9 cellular contexts compared by ENCODE assay signal in genomic region chr7:129948338-129948737, GRCh38. TPM values are rescaled to one million over a fixed set of nuclear protein-coding genes. Genes with fewer than 3 reads are reported as not detected.
DNase-seq lines count a peak whose midpoint lies in the region; TF ChIP-seq lines count a peak whose summit lies in the region.
"Had no signal": no experiment of that assay in that cellular context is flagged by ENCODE, and none has a peak within 500 bp of the region (broad histone marks: within the 10 kb centered on the region; RNA-seq: fewer than 3 reads in every experiment).

No MANE protein-coding gene starts in this region.

- H3K27me3 ChIP-seq in iPS-18a (ENCODE audit: control insufficient read depth, insufficient read depth, low read length) (no peaks in the 10 kb centered on the region), skeletal muscle tissue (ENCODE audit: control insufficient read depth in 3 of 3, insufficient read depth in 3 of 3, low read length in 3 of 3) (no peaks in the 10 kb centered on the region), Caco-2 (replicated peaks; ENCODE audit: control insufficient read depth, insufficient read depth, low read length) (no peaks in the 10 kb centered on the region)

- H3K27me3 Mint-ChIP-seq in activated T-helper 2 cell treated with anti-CD3 and anti-CD28 coated beads, Interferon-gamma antibody, Interleukin-2, Interleukin-4, amounts not matched to agents 10 μg/mL and 5 μg/mL and 100 μg/mL, durations not matched to agents 14 hours and 24 hours and 36 hours (ENCODE audit: low read depth), result no peaks in the 10 kb centered on the region
- no peaks in the 10 kb centered on the region for H3K27me3 Mint-ChIP-seq in T-helper 2 cell treated with Interferon-gamma antibody and Interleukin-4, amounts not matched to agents 5 μg/mL and 100 μg/mL, for 36 hours (ENCODE audit: low read depth)
- H3K27me3 Mint-ChIP-seq in Caco-2 (ENCODE audit: insufficient read depth, unreplicated experiment), result no peaks in the 10 kb centered on the region
- H3K27me3 Mint-ChIP-seq: naive B cell had no signal

- peak overlapping the region; percentile 67; the same call in 1 of the 2 replicates for H3K4me3 ChIP-seq in GM12865 (ENCODE audit: low read depth, low read length)
- peak overlapping the region; percentile 94 for H3K4me3 ChIP-seq in iPS-18a (ENCODE audit: low read length)
- H3K4me3 ChIP-seq in skeletal muscle tissue (ENCODE audit: low read length in 3 of 3), result peak overlapping the region in 2 of 3 donors; percentile 17 to 33
- no peak overlapping the region for H3K4me3 ChIP-seq in Caco-2 (ENCODE audit: low read depth, low read length)

- CTCF ChIA-PET in Caco-2 (lab: Charles Lee), result interaction anchor here (0.7 to 1.7 kb wide), 7 partner anchors 11 to 580 kb away, joined by 3 to 10 read pairs (median 4); no protein-coding TSS in a partner anchor

- BruUV-seq in Caco-2 (replicated peaks; lab: Mats Ljungman, UMichigan), result no TSS peak

- peaks cover 30% of the 10 kb centered on the region for H3K4me1 ChIP-seq in iPS-18a (ENCODE audit: control insufficient read depth, low read depth, low read length)
- peaks cover 27 to 32% (median 32%) of the 10 kb centered on the region in 3 donors for H3K4me1 ChIP-seq in skeletal muscle tissue (ENCODE audit: control insufficient read depth in 3 of 3, insufficient read depth in 3 of 3, low read length in 3 of 3)
- peaks cover 27% of the 10 kb centered on the region for H3K4me1 ChIP-seq in Caco-2

- H3K36me3 Mint-ChIP-seq in activated T-helper 2 cell treated with anti-CD3 and anti-CD28 coated beads, Interferon-gamma antibody, Interleukin-2, Interleukin-4, amounts not matched to agents 10 μg/mL and 5 μg/mL and 100 μg/mL, durations not matched to agents 14 hours and 24 hours and 36 hours (ENCODE audit: low read depth), result peaks cover 12% of the 10 kb centered on the region
- H3K36me3 Mint-ChIP-seq in T-helper 2 cell treated with Interferon-gamma antibody and Interleukin-4, amounts not matched to agents 5 μg/mL and 100 μg/mL, for 36 hours (ENCODE audit: low read depth), result peaks cover 4% of the 10 kb centered on the region
- H3K36me3 Mint-ChIP-seq in Caco-2 (ENCODE audit: insufficient read depth, unreplicated experiment), result peaks cover 14% of the 10 kb centered on the region

- intact Hi-C loops in activated T-helper 2 cell treated with anti-CD3 and anti-CD28 coated beads, Interferon-gamma antibody, Interleukin-2, Interleukin-4, amounts not matched to agents 10 μg/mL and 5 μg/mL and 100 μg/mL, durations not matched to agents 14 hours and 24 hours and 36 hours (cut with micrococcal nuclease), result no loop called here
- intact Hi-C loops in Caco-2 (cut with micrococcal nuclease; ENCODE audit: unreplicated experiment), result no loop called here

- no peaks in the 10 kb centered on the region for H3K9me3 Mint-ChIP-seq in activated T-helper 2 cell treated with anti-CD3 and anti-CD28 coated beads, Interferon-gamma antibody, Interleukin-2, Interleukin-4, amounts not matched to agents 10 μg/mL and 5 μg/mL and 100 μg/mL, durations not matched to agents 14 hours and 24 hours and 36 hours
- no peaks in the 10 kb centered on the region for H3K9me3 Mint-ChIP-seq in T-helper 2 cell treated with Interferon-gamma antibody and Interleukin-4, amounts not matched to agents 5 μg/mL and 100 μg/mL, for 36 hours
- H3K9me3 Mint-ChIP-seq in Caco-2 (ENCODE audit: unreplicated experiment), result no peaks in the 10 kb centered on the region

- peaks cover 3% of the 10 kb centered on the region for H3K36me3 ChIP-seq in iPS-18a (ENCODE audit: control insufficient read depth, low read depth, low read length)
- peaks cover 0 to 2% (median 0%) of the 10 kb centered on the region in 3 donors for H3K36me3 ChIP-seq in skeletal muscle tissue (ENCODE audit: control insufficient read depth in 3 of 3, insufficient read depth in 3 of 3, low read length in 3 of 3)
- H3K36me3 ChIP-seq in Caco-2 (ENCODE audit: control insufficient read depth, insufficient read depth, low read length), result no peaks in the 10 kb centered on the region

- no peak overlapping the region for H3K27ac ChIP-seq in iPS-18a (ENCODE audit: low read length)
- H3K27ac ChIP-seq in skeletal muscle tissue (ENCODE audit: low read depth, low read length), result peak overlapping the region; percentile 97

- peak overlapping the region; percentile 21 for H3K4me3 Mint-ChIP-seq in activated T-helper 2 cell treated with anti-CD3 and anti-CD28 coated beads, Interferon-gamma antibody, Interleukin-2, Interleukin-4, amounts not matched to agents 10 μg/mL and 5 μg/mL and 100 μg/mL, durations not matched to agents 14 hours and 24 hours and 36 hours (ENCODE audit: low read depth)
- H3K4me3 Mint-ChIP-seq in T-helper 2 cell treated with Interferon-gamma antibody and Interleukin-4, amounts not matched to agents 5 μg/mL and 100 μg/mL, for 36 hours, result no peak overlapping the region
- no peak overlapping the region for H3K4me3 Mint-ChIP-seq in Caco-2 (ENCODE audit: unreplicated experiment)

- POLR2A ChIA-PET in Caco-2 (lab: Charles Lee), result interaction anchor here (0.6 to 1.6 kb wide), 3 partner anchors 11 to 124 kb away, joined by 4 to 20 read pairs (median 5); no protein-coding TSS in a partner anchor

- H3K9ac ChIP-seq in iPS-18a (ENCODE audit: low read length), result no peak overlapping the region
- H3K9ac ChIP-seq in skeletal muscle tissue (ENCODE audit: low read depth in 1 of 3, low read length in 3 of 3), result peak overlapping the region in 1 of 3 donors; percentile 97

- no peak for TF ChIP-seq CTCF in GM12865 (IDR thresholded peaks at IDR 0.05; ENCODE audit: insufficient read depth, low read depth, low read length, missing control alignments)
- TF ChIP-seq CTCF in Caco-2 (IDR thresholded peaks at IDR 0.05; ENCODE audit: insufficient read depth in 1 of 2, low read depth in 1 of 2, low read length in 1 of 2, severe bottlenecking in 1 of 2, unreplicated experiment in 1 of 2), result no peak

- no peaks in the 10 kb centered on the region for H3K9me3 ChIP-seq in iPS-18a (ENCODE audit: control insufficient read depth, low read depth, low read length)
- H3K9me3 ChIP-seq in skeletal muscle tissue (ENCODE audit: control insufficient read depth in 3 of 3, low read length in 3 of 3), result no peaks in the 10 kb centered on the region
- no peaks in the 10 kb centered on the region for H3K9me3 ChIP-seq in Caco-2

- peaks cover 12% of the 10 kb centered on the region for H3K4me1 Mint-ChIP-seq in activated T-helper 2 cell treated with anti-CD3 and anti-CD28 coated beads, Interferon-gamma antibody, Interleukin-2, Interleukin-4, amounts not matched to agents 10 μg/mL and 5 μg/mL and 100 μg/mL, durations not matched to agents 14 hours and 24 hours and 36 hours (ENCODE audit: low read depth)
- H3K4me1 Mint-ChIP-seq in T-helper 2 cell treated with Interferon-gamma antibody and Interleukin-4, amounts not matched to agents 5 μg/mL and 100 μg/mL, for 36 hours (ENCODE audit: low read depth), result peaks cover 15% of the 10 kb centered on the region
- no peaks in the 10 kb centered on the region for H3K4me1 Mint-ChIP-seq in Caco-2 (ENCODE audit: low read depth, unreplicated experiment)

- H3K27ac Mint-ChIP-seq in activated T-helper 2 cell treated with anti-CD3 and anti-CD28 coated beads, Interferon-gamma antibody, Interleukin-2, Interleukin-4, amounts not matched to agents 10 μg/mL and 5 μg/mL and 100 μg/mL, durations not matched to agents 14 hours and 24 hours and 36 hours, result no peak overlapping the region
- H3K27ac Mint-ChIP-seq in T-helper 2 cell treated with Interferon-gamma antibody and Interleukin-4, amounts not matched to agents 5 μg/mL and 100 μg/mL, for 36 hours, result no peak overlapping the region
- no peak overlapping the region for H3K27ac Mint-ChIP-seq in Caco-2 (ENCODE audit: unreplicated experiment)

- DNase-seq in GM12865 (ENCODE audit: low read depth) (no peak), KG1 (lab: John Stamatoyannopoulos, UW) (no peak), Caco-2 (no peak), AG08396 (ENCODE audit: low spot score) (no peak)
- DNase-seq in activated T-helper 2 cell treated with anti-CD3 and anti-CD28 coated beads, Interferon-gamma antibody, Interleukin-2, Interleukin-4, amounts not matched to agents 10 μg/mL and 5 μg/mL and 100 μg/mL, durations not matched to agents 14 hours and 24 hours and 36 hours (ENCODE audit: low spot score), result no peak
- no peak for DNase-seq in T-helper 2 cell treated with Interferon-gamma antibody and Interleukin-4, amounts not matched to agents 5 μg/mL and 100 μg/mL, for 36 hours (ENCODE audit: low spot score)

RNA-seq across cellular contexts. Expression of gene UBE2H, which starts 4.4 kb away (rescaled TPM):
- total RNA-seq in activated T-helper 2 cell treated with anti-CD3 and anti-CD28 coated beads, Interferon-gamma antibody, Interleukin-2, Interleukin-4, amounts not matched to agents 10 μg/mL and 5 μg/mL and 100 μg/mL, durations not matched to agents 14 hours and 24 hours and 36 hours, result 16.4 and 23.9 TPM in 2 replicates
- total RNA-seq in skeletal muscle tissue (61.6 TPM), Caco-2 (2022) (35.7 and 43.2 TPM in 2 replicates)
